8 cellular contexts compared by ENCODE assay signal in genomic region chr16:29899516-29900101, GRCh38. TPM values are rescaled to one million over a fixed set of nuclear protein-coding genes. Genes with fewer than 3 reads are reported as not detected.
DNase-seq lines count a peak whose midpoint lies in the region; ATAC-seq and TF ChIP-seq lines count a peak whose summit lies in the region.

Gene SEZ6L2, minus strand, starts transcription at chr16:29899550. Its CDS starts 531 bp downstream, at chr16:29899019.

- peak; percentile 42 for TF ChIP-seq CTCF in PC-3 (conservative IDR thresholded peaks at IDR 0.05; ENCODE audit: low read depth, low read length)

- peak; percentile 96 for DNase-seq in DMS53 (lab: John Stamatoyannopoulos, UW)
- peak; percentile 89 for DNase-seq in PC-3
- peak; percentile 94 for DNase-seq in astrocyte of the hippocampus (ENCODE audit: low read depth, low spot score)
- DNase-seq in iPS DF 6.9 (ENCODE audit: low read depth, low spot score): peak; percentile 85

- H3K9ac ChIP-seq in PC-3 (ENCODE audit: low read length): peak within 1 kb of the TSS; percentile 70
- no peak within 1 kb of the TSS for H3K9ac ChIP-seq in rectal smooth muscle tissue (ENCODE audit: low read length)

- WGBS in iPS DF 6.9 (ENCODE audit: insufficient coverage, insufficient read length): no CpG with 5 or more reads among the region's 29 CpGs

- peak within 1 kb of the TSS; percentile 66 for H3K4me3 ChIP-seq in PC-3 (ENCODE audit: low read length)
- H3K4me3 ChIP-seq in iPS DF 6.9 (ENCODE audit: low read length): peak within 1 kb of the TSS; percentile 75
- peak within 1 kb of the TSS; percentile 60 for H3K4me3 ChIP-seq in rectal smooth muscle tissue (ENCODE audit: low read length)

- peaks cover 2% of the 10 kb centered on the region for H3K36me3 Mint-ChIP-seq in IgD-negative memory B cell

- H3K9me3 ChIP-seq in PC-3 (ENCODE audit: low read length) (no peaks in the 10 kb centered on the region), iPS DF 6.9 (ENCODE audit: control insufficient read depth, insufficient read depth, low read length) (no peaks in the 10 kb centered on the region)

- H4K20me1 ChIP-seq in PC-3 (ENCODE audit: low read length): no peaks in the 10 kb centered on the region

- H3K9me3 Mint-ChIP-seq in IgD-negative memory B cell: no peaks in the 10 kb centered on the region

- no peaks in the 10 kb centered on the region for H3K27me3 ChIP-seq in PC-3 (ENCODE audit: low read length)
- no peaks in the 10 kb centered on the region for H3K27me3 ChIP-seq in iPS DF 6.9 (ENCODE audit: control insufficient read depth, insufficient read depth, low read length)
- peaks cover 17% of the 10 kb centered on the region for H3K27me3 ChIP-seq in rectal smooth muscle tissue (ENCODE audit: control insufficient read depth, insufficient read depth, low read length)

- ATAC-seq in PC-3 (peak; percentile 82), GM19397 (IDR thresholded peaks at IDR 0.05; ENCODE audit: unreplicated experiment) (no peak), HG02973 (IDR thresholded peaks at IDR 0.05; ENCODE audit: unreplicated experiment) (no peak)

- intact Hi-C loops in PC-3 (cut with micrococcal nuclease): no loop called here

- CTCF ChIA-PET in PC-3 (lab: Charles Lee): interaction anchor here (0.6 to 1.3 kb wide), 9 partner anchors 36 to 472 kb away, joined by 3 to 7 read pairs (median 4); partner anchors contain the start of genes CDIPT and MVP

- H3K27me3 Mint-ChIP-seq in IgD-negative memory B cell: peaks cover 22% of the 10 kb centered on the region

- POLR2A ChIA-PET in PC-3 (lab: Charles Lee; ENCODE audit: unreplicated experiment): interaction anchor here (0.7 to 1.2 kb wide), 5 partner anchors 10 to 133 kb away, joined by 3 to 16 read pairs (median 5); partner anchors contain the start of genes KCTD13 and TAOK2

- no peaks in the 10 kb centered on the region for H3K9me2 ChIP-seq in PC-3 (replicated peaks; ENCODE audit: low read length)

- H3F3A ChIP-seq in PC-3 (ENCODE audit: low read length, unreplicated experiment): no peaks in the 10 kb centered on the region

- H3K4me1 Mint-ChIP-seq in IgD-negative memory B cell: peaks cover 0 to 5% (median 5%) of the 10 kb centered on the region in 3 donors

- H3K4me1 ChIP-seq in PC-3 (ENCODE audit: insufficient read depth, low read length) (peaks cover 7% of the 10 kb centered on the region; the same call in 1 of the 2 replicates), iPS DF 6.9 (ENCODE audit: control insufficient read depth, insufficient read depth, low read length) (peaks cover 4% of the 10 kb centered on the region; the same call in 1 of the 2 replicates), rectal smooth muscle tissue (ENCODE audit: control insufficient read depth, insufficient read depth, low read length) (no peaks in the 10 kb centered on the region)

- H3K27ac Mint-ChIP-seq in IgD-negative memory B cell: no peak within 1 kb of the TSS

- H3K36me3 ChIP-seq in PC-3 (ENCODE audit: low read depth, low read length): no peaks in the 10 kb centered on the region
- peaks cover under 1% of the 10 kb centered on the region; the same call in 1 of the 2 replicates for H3K36me3 ChIP-seq in iPS DF 6.9 (ENCODE audit: control insufficient read depth, insufficient read depth, low read length)
- no peaks in the 10 kb centered on the region for H3K36me3 ChIP-seq in rectal smooth muscle tissue (ENCODE audit: control insufficient read depth, insufficient read depth, low read length)

- peak within 1 kb of the TSS; percentile 80 for H2AFZ ChIP-seq in PC-3 (ENCODE audit: low read length)

- H3K4me2 ChIP-seq in PC-3 (ENCODE audit: low read length): peak within 1 kb of the TSS; percentile 98

- no TSS peak for BruUV-seq in PC-3 (replicated peaks; lab: Mats Ljungman, UMichigan)

- peak within 1 kb of the TSS in 3 of 4 donors; percentile 50 to 67 (median 63) for H3K4me3 Mint-ChIP-seq in IgD-negative memory B cell

- H3K27ac ChIP-seq in PC-3 (ENCODE audit: low read length) (peak within 1 kb of the TSS; percentile 45), iPS DF 6.9 (ENCODE audit: low read length) (no peak within 1 kb of the TSS), rectal smooth muscle tissue (ENCODE audit: low read depth, low read length) (no peak within 1 kb of the TSS)

- H3K79me2 ChIP-seq in PC-3 (ENCODE audit: low read length): no peaks in the 10 kb centered on the region

RNA-seq across cellular contexts. Expression of gene SEZ6L2, which starts in this region (rescaled TPM):
- polyA plus RNA-seq in IgD-negative memory B cell: not detected
- total RNA-seq in PC-3 (2014; rRNA removed): 23.7 and 25.3 TPM in 2 replicates
